30 cellular contexts compared by ENCODE assay signal in genomic region chr1:93461236-93461635, GRCh38.
"Had no signal": no experiment of that assay in that cellular context is flagged by ENCODE, and none has a peak within 500 bp of the region (broad histone marks: within the 10 kb centered on the region; RNA-seq: fewer than 3 reads in every experiment).

No MANE protein-coding gene starts in this region.

- DNase-seq: activated CD4-positive, alpha-beta T cell treated with anti-CD3 and anti-CD28 coated beads, Interleukin-2, amount 10 ng/mL, durations not matched to agents 24 days and 14 days; activated CD4-positive, alpha-beta T cell treated with anti-CD3 and anti-CD28 coated beads, Interleukin-2, amount 50 U/mL, for 4 hours; activated CD8-positive, alpha-beta T cell treated with anti-CD3 and anti-CD28 coated beads, Interleukin-2, amount 10 ng/mL, durations not matched to agents 7 days and 5 days; activated gamma-delta T cell; activated naive CD4-positive, alpha-beta T cell treated with Interleukin-2 at 50 U/mL for 16 hours; activated naive CD8-positive, alpha-beta T cell treated with anti-CD3 and anti-CD28 coated beads, Interleukin-2, amount 10 ng/mL, durations not matched to agents 7 days and 5 days; activated T-cell treated with anti-CD3 and anti-CD28 coated beads, Interleukin-2, amount 50 U/mL, for 24 hours; amygdala; NCI-H1048; NCI-H1105 treated with DMSO at 0.1 percent for 48 hours; NCI-H1436; NCI-H1694; NCI-H1930; NCI-H2081 treated with DMSO at 0.1 percent for 48 hours; NCI-H226; NCI-H446 treated with DMSO at 0.1 percent for 48 hours; NCI-H524; NCI-H69; NCI-H82; SHP77; SJCRH30; T1000; WERI-Rb-1 had no signal

- H3K4me3 ChIP-seq: body of pancreas, breast epithelium, SJCRH30, SK-N-MC had no signal

- ATAC-seq: activated CD8-positive, alpha-beta T cell treated with anti-CD3 and anti-CD28 coated beads, Interleukin-2, amount 10 ng/mL, durations not matched to agents 7 days and 5 days; body of pancreas; Panc1 had no signal

- H3K27ac Mint-ChIP-seq: activated CD4-positive, alpha-beta T cell treated with anti-CD3 and anti-CD28 coated beads, Interleukin-2, amount 10 ng/mL, durations not matched to agents 24 days and 14 days; activated CD8-positive, alpha-beta T cell treated with anti-CD3 and anti-CD28 coated beads, Interleukin-2, amount 10 ng/mL, durations not matched to agents 7 days and 5 days; activated naive CD4-positive, alpha-beta T cell treated with anti-CD3 and anti-CD28 coated beads, Interleukin-2, amount 50 U/mL, for 24 hours; activated naive CD8-positive, alpha-beta T cell treated with anti-CD3 and anti-CD28 coated beads, Interleukin-2, amount 10 ng/mL, durations not matched to agents 7 days and 5 days; activated T-cell treated with anti-CD3 and anti-CD28 coated beads, Interleukin-2, amount 50 U/mL, for 24 hours; activated T-helper 2 cell treated with anti-CD3 and anti-CD28 coated beads, Interferon-gamma antibody, Interleukin-2, Interleukin-4, amounts not matched to agents 10 μg/mL and 5 μg/mL and 100 μg/mL, durations not matched to agents 14 hours and 24 hours and 36 hours had no signal

- H3K27ac ChIP-seq: body of pancreas, breast epithelium, SJCRH30, SK-N-MC, WERI-Rb-1 had no signal

- H3K9me3 Mint-ChIP-seq: activated naive CD4-positive, alpha-beta T cell treated with anti-CD3 and anti-CD28 coated beads, Interleukin-2, amount 50 U/mL, for 24 hours had no signal

- H3K27me3 Mint-ChIP-seq: activated T-cell treated with anti-CD3 and anti-CD28 coated beads, Interleukin-2, amount 50 U/mL, for 24 hours had no signal

- FAIRE-seq: astrocyte had no signal

- H3K4me1 Mint-ChIP-seq: activated CD4-positive, alpha-beta T cell treated with anti-CD3 and anti-CD28 coated beads, Interleukin-2, amount 10 ng/mL, durations not matched to agents 24 days and 14 days; activated naive CD4-positive, alpha-beta T cell treated with anti-CD3 and anti-CD28 coated beads, Interleukin-2, amount 50 U/mL, for 24 hours; activated naive CD8-positive, alpha-beta T cell treated with anti-CD3 and anti-CD28 coated beads, Interleukin-2, amount 10 ng/mL, durations not matched to agents 7 days and 5 days had no signal

- H3K4me3 Mint-ChIP-seq: activated CD4-positive, alpha-beta T cell treated with anti-CD3 and anti-CD28 coated beads, Interleukin-2, amount 10 ng/mL, durations not matched to agents 24 days and 14 days; activated CD8-positive, alpha-beta T cell treated with anti-CD3 and anti-CD28 coated beads, Interleukin-2, amount 10 ng/mL, durations not matched to agents 7 days and 5 days; activated naive CD4-positive, alpha-beta T cell treated with anti-CD3 and anti-CD28 coated beads, Interleukin-2, amount 50 U/mL, for 24 hours; activated naive CD8-positive, alpha-beta T cell treated with anti-CD3 and anti-CD28 coated beads, Interleukin-2, amount 10 ng/mL, durations not matched to agents 7 days and 5 days; activated T-cell treated with anti-CD3 and anti-CD28 coated beads, Interleukin-2, amount 50 U/mL, for 24 hours had no signal

- H3K36me3 Mint-ChIP-seq: activated naive CD4-positive, alpha-beta T cell treated with anti-CD3 and anti-CD28 coated beads, Interleukin-2, amount 50 U/mL, for 24 hours; activated naive CD8-positive, alpha-beta T cell treated with anti-CD3 and anti-CD28 coated beads, Interleukin-2, amount 10 ng/mL, durations not matched to agents 7 days and 5 days had no signal

- H3K27me3 ChIP-seq: body of pancreas, breast epithelium, SJCRH30 had no signal

- H3K36me3 ChIP-seq: breast epithelium, SJCRH30 had no signal

- H3K9me3 ChIP-seq: body of pancreas had no signal

- H3K4me1 ChIP-seq: breast epithelium, SJCRH30 had no signal
